8 cellular contexts compared by ENCODE assay signal in the genomic region with DNA sequence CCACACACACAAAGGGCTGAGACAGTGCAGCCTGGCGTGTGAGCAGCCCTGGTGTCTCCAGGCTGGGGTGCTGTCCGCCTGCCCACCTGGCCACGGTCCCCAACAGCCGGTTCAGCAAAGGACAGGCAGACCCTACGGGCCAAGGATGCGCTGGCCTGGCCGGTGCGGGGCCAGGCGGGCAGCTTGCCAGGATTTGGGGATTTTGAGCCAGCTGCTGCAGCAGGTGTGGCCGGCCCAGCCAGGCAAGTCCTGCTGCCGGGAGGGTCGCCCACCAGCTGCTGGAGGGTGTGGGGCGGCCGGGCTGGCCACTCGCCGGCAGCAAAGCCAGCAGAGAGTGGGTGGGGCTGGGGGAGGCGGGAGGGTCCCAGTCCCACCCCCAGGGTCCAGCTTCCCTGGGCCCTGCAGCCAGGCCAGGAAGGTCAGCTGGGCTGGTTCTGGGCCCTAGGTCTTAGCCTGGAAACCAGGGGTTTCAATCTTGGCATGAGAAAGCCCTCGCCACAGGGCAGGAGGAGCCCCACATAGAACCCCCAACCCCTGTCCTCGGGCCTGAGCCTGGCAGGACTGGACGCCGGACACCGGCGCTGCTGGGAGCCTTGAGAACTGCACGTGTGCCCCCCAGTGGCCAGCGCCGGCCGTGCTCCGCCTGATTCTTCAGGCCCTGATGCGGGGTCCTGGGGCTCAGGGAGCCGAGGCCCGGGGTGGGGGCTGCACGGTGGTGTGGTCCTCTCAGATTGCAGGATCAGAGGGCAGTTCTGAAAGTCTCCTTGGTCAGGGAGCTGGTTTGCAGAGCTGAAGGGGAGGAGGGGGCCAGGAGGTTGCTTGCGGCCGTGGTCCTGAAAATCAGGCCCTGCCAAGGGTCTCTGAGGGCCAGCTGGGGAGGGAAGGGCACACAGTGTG. TPM values are rescaled to one million over a fixed set of nuclear protein-coding genes. Genes with fewer than 3 reads are reported as not detected.
DNase-seq lines count a peak whose midpoint lies in the region; ATAC-seq, FAIRE-seq and TF ChIP-seq lines count a peak whose summit lies in the region.

No MANE protein-coding gene starts in this region.

- POLR2A ChIA-PET in PC-9 (lab: Charles Lee; ENCODE audit: unreplicated experiment), result no interaction called here
- POLR2A ChIA-PET in K562 (lab: Yijun Ruan, JAX), result no interaction called here

- no peaks in the 10 kb centered on the region for H3K9me1 ChIP-seq in K562 (ENCODE audit: control insufficient read depth, insufficient read depth, low read length)

- no peak for TF ChIP-seq EP300 in K562 (IDR thresholded peaks at IDR 0.05; ENCODE audit: low read length)

- H3K36me3 ChIP-seq in PC-9 (ENCODE audit: low read depth), result no peaks in the 10 kb centered on the region
- H3K36me3 ChIP-seq in K562 (ENCODE audit: control insufficient read depth, insufficient read depth, low read length), result no peaks in the 10 kb centered on the region

- H3K27me3 ChIP-seq in PC-9 (ENCODE audit: insufficient read depth, low read depth) (peaks cover 54% of the 10 kb centered on the region), K562 (ENCODE audit: control insufficient read depth in 2 of 2, insufficient read depth in 2 of 2, low read length in 2 of 2) (peaks cover 11 to 24% of the 10 kb centered on the region in 2 experiments; a peak in 3 of 5 replicates)

- TF ChIP-seq CTCF in PC-9 (conservative IDR thresholded peaks at IDR 0.05) (peak; percentile 90), K562 (IDR thresholded peaks at IDR 0.05 in 2 of 3, conservative IDR thresholded peaks at IDR 0.05 in 1 of 3; ENCODE audit: insufficient read depth in 2 of 3, low read depth in 1 of 3, low read length in 3 of 3) (peak; percentile 74 to 81 (median 77))

- no peak overlapping the region for H3K4me3 ChIP-seq in PC-9
- no peak overlapping the region for H3K4me3 ChIP-seq in K562

- H3K9me2 ChIP-seq in PC-9 (ENCODE audit: insufficient read depth), result no peaks in the 10 kb centered on the region

- intact Hi-C loops in PC-9 (cut with micrococcal nuclease; ENCODE audit: unreplicated experiment) (loop anchor here (2.0 to 5.0 kb wide), 3 partner anchors 163 to 342 kb away; no protein-coding TSS in a partner anchor), K562 (cut with micrococcal nuclease) (loop anchor here (2.0 kb wide), 1 partner anchor 242 kb away; no protein-coding TSS in a partner anchor)

- in situ Hi-C loops in K562 (cut with MboI), result loop anchor here (10.0 kb wide), 1 partner anchor 340 kb away; the partner anchor contains the start of gene METRN

- no peaks in the 10 kb centered on the region for H3K4me1 ChIP-seq in PC-9 (replicated peaks; ENCODE audit: insufficient read depth)
- H3K4me1 ChIP-seq in K562 (replicated peaks in 1 of 2; ENCODE audit: control insufficient read depth in 2 of 2, insufficient read depth in 2 of 2, low read length in 2 of 2), result peaks cover 0 to 35% of the 10 kb centered on the region in 2 experiments; a peak in 2 of 5 replicates

- peak; percentile 32 for FAIRE-seq in K562 (lab: Jason Lieb, UNC)

- peak; percentile 24 to 37 for ATAC-seq in activated CD4-positive, CD25-positive, alpha-beta regulatory T cell treated with anti-CD3 and anti-CD28 coated beads, Interleukin-2, amount 50 U/mL, for 24 hours
- ATAC-seq in K562 (peak; percentile 93), HG03039 (IDR thresholded peaks at IDR 0.05; ENCODE audit: unreplicated experiment) (no peak), HG02571 (IDR thresholded peaks at IDR 0.05; ENCODE audit: unreplicated experiment) (no peak)

- no peak overlapping the region for H3K9ac ChIP-seq in K562 (ENCODE audit: insufficient read depth in 1 of 2, low read depth in 2 of 2, low read length in 2 of 2)

- 2% methylated on average over 30 of the region's 34 CpGs for WGBS in K562 (ENCODE audit: insufficient coverage, low coverage, missing lambda C conversion rate)

- DNase-seq in activated CD4-positive, CD25-positive, alpha-beta regulatory T cell (lab: John Stamatoyannopoulos, UW), result no peak
- DNase-seq in PC-9, result peak in 1 of 2 experiments; percentile 69
- peak; percentile 64 to 75 (median 67) for DNase-seq in K562 (ENCODE audit: extremely low read depth in 1 of 4, low spot score in 3 of 4)
- DNase-seq in inferior parietal cortex (ENCODE audit: extremely low spot score), result peak; percentile 69
- peak; percentile 41 for DNase-seq in stimulated activated CD4-positive, alpha-beta T cell treated with anti-CD3 and anti-CD28 coated beads, Interleukin-4, amount 100 ng/mL, for 24 hours

- H2AFZ ChIP-seq in PC-9, result no peak overlapping the region
- no peak overlapping the region for H2AFZ ChIP-seq in K562 (ENCODE audit: low read depth, low read length)

- no peaks in the 10 kb centered on the region for H4K20me1 ChIP-seq in PC-9 (ENCODE audit: insufficient read depth)
- H4K20me1 ChIP-seq in K562 (replicated peaks; ENCODE audit: control insufficient read depth, insufficient read depth, low read length), result no peaks in the 10 kb centered on the region

- H3K27ac ChIP-seq in PC-9, result no peak overlapping the region
- no peak overlapping the region for H3K27ac ChIP-seq in K562 (ENCODE audit: extremely low read depth, low read depth, low read length)

- BruUV-seq in PC-9 (replicated peaks; lab: Mats Ljungman, UMichigan) (no TSS peak), K562 (replicated peaks; lab: Mats Ljungman, UMichigan) (no TSS peak)

- peak; percentile 52 to 79 for TF ChIP-seq RAD21 in K562 (CRISPR knock-in tag; conservative IDR thresholded peaks at IDR 0.05 in 1 of 2, IDR thresholded peaks at IDR 0.05 in 1 of 2)

- no peaks in the 10 kb centered on the region; the same call in 1 of the 2 replicates for H3K9me3 ChIP-seq in PC-9 (ENCODE audit: insufficient read depth, low read depth)
- no peaks in the 10 kb centered on the region for H3K9me3 ChIP-seq in K562 (replicated peaks; ENCODE audit: control insufficient read depth, insufficient read depth, low read depth, low read length)

- TF ChIP-seq POLR2A in K562 (conservative IDR thresholded peaks at IDR 0.05), result no peak

- H3K4me2 ChIP-seq in PC-9, result no peak overlapping the region
- no peak overlapping the region for H3K4me2 ChIP-seq in K562 (ENCODE audit: insufficient read depth, low read length)

- no peaks in the 10 kb centered on the region for H3K79me2 ChIP-seq in PC-9 (ENCODE audit: low read depth)
- H3K79me2 ChIP-seq in K562 (ENCODE audit: control insufficient read depth, insufficient read depth, low read length), result no peaks in the 10 kb centered on the region

- CTCF ChIA-PET in PC-9 (lab: Charles Lee) (no interaction called here), K562 (lab: Yijun Ruan, JAX; ENCODE audit: low intra/inter-chr PET ratio) (interaction anchor here (0.7 to 2.1 kb wide), 2 partner anchors 241 to 344 kb away, joined by 6 to 12 read pairs; no protein-coding TSS in a partner anchor)

- H3F3A ChIP-seq in PC-9 (ENCODE audit: insufficient read depth, low read depth), result no peaks in the 10 kb centered on the region

TF ChIP-seq in K562, 482 proteins besides CTCF, POLR2A, EP300 and RAD21 (continues in another document):
- TF ChIP-seq, protein P1, sequence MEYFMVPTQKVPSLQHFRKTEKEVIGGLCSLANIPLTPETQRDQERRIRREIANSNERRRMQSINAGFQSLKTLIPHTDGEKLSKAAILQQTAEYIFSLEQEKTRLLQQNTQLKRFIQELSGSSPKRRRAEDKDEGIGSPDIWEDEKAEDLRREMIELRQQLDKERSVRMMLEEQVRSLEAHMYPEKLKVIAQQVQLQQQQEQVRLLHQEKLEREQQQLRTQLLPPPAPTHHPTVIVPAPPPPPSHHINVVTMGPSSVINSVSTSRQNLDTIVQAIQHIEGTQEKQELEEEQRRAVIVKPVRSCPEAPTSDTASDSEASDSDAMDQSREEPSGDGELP (CRISPR knock-in tag; IDR thresholded peaks at IDR 0.05; ENCODE audit: borderline replicate concordance), result 0 out of 2 replicates have a peak, but pooled peaks have one; percentile 35
- TF ChIP-seq STAG1 (CRISPR knock-in tag; IDR thresholded peaks at IDR 0.05; ENCODE audit: borderline replicate concordance), result peak; percentile 84; the same call in 1 of the 2 replicates
- no peak for TF ChIP-seq MCM7 (IDR thresholded peaks at IDR 0.05)

RNA-seq across cellular contexts. Expression of gene SSTR5, which starts 17.6 kb away (rescaled TPM):
- total RNA-seq in PC-9 (2021) (not detected in 2 replicates), K562 (2014; rRNA removed) (not detected in 2 replicates), K562 (2014; rRNA removed; fragmentation: Illumina TruSeq; extraction: Trizol) (not detected in 2 replicates), K562 (2015; rRNA removed; fragmentation: Illumina TruSeq; extraction: Trizol) (not detected in 2 replicates), K562 (2021) (not detected in 2 replicates)
- total RNA-seq in K562 (2011; cell fraction: chromatin; rRNA removed; ENCODE audit: low replicate concordance), result not detected in 2 replicates
- total RNA-seq in K562 (2011; cell fraction: nucleolus; rRNA removed), result not detected in 2 replicates
- total RNA-seq in K562 (2011; cell fraction: nucleoplasm; rRNA removed), result not detected in 2 replicates
- polyA plus RNA-seq in K562 (2011; rRNA removed) (not detected in 2 replicates), K562 (2014; fragmentation: Illumina TruSeq; extraction: Trizol) (not detected in 2 replicates), K562 (2014; fragmentation: Nextera tagmentation; extraction: Ambion mirVana) (not detected), K562 (2014; rRNA removed) (not detected in 2 replicates)
- polyA plus RNA-seq in K562 (2011; cell fraction: cytosol; rRNA removed), result not detected in 2 replicates
- not detected in 2 replicates for polyA plus RNA-seq in K562 (2011; cell fraction: nucleus; rRNA removed)
- polyA plus RNA-seq in K562 (2012), result not detected in 2 replicates
- polyA minus RNA-seq in K562 (2011; rRNA and poly(A)+ RNA removed), result not detected in 2 replicates
- not detected in 2 replicates for polyA minus RNA-seq in K562 (2011; cell fraction: cytosol; rRNA and poly(A)+ RNA removed)
- not detected in 2 replicates for polyA minus RNA-seq in K562 (2011; cell fraction: nucleus; rRNA and poly(A)+ RNA removed)

RNA-seq across cellular contexts. Expression of gene C1QTNF8, which starts 41.1 kb away (rescaled TPM):
- total RNA-seq in PC-9 (2021) (not detected in 2 replicates), K562 (2014; rRNA removed) (not detected in 2 replicates), K562 (2014; rRNA removed; fragmentation: Illumina TruSeq; extraction: Trizol) (not detected in 2 replicates), K562 (2015; rRNA removed; fragmentation: Illumina TruSeq; extraction: Trizol) (not detected in 2 replicates), K562 (2021) (not detected in 2 replicates)
- total RNA-seq in K562 (2011; cell fraction: chromatin; rRNA removed; ENCODE audit: low replicate concordance), result not detected in 2 replicates
- not detected in 2 replicates for total RNA-seq in K562 (2011; cell fraction: nucleolus; rRNA removed)
- total RNA-seq in K562 (2011; cell fraction: nucleoplasm; rRNA removed), result not detected in 2 replicates
- polyA plus RNA-seq in K562 (2011; rRNA removed) (not detected in 2 replicates), K562 (2014; fragmentation: Illumina TruSeq; extraction: Trizol) (not detected in 2 replicates), K562 (2014; fragmentation: Nextera tagmentation; extraction: Ambion mirVana) (not detected), K562 (2014; rRNA removed) (not detected in 2 replicates)
- not detected in 2 replicates for polyA plus RNA-seq in K562 (2011; cell fraction: cytosol; rRNA removed)
- polyA plus RNA-seq in K562 (2011; cell fraction: nucleus; rRNA removed), result not detected in 2 replicates
- polyA plus RNA-seq in K562 (2012), result not detected in 2 replicates
- polyA minus RNA-seq in K562 (2011; rRNA and poly(A)+ RNA removed), result not detected in 2 replicates
- polyA minus RNA-seq in K562 (2011; cell fraction: cytosol; rRNA and poly(A)+ RNA removed), result not detected in 2 replicates
- not detected in 2 replicates for polyA minus RNA-seq in K562 (2011; cell fraction: nucleus; rRNA and poly(A)+ RNA removed)

Comparison
In these comparisons a context has a peak if more than half of its experiments do, and no peak if none do; other contexts are left out.
1. ATAC-seq: peak in activated CD4-positive, CD25-positive, alpha-beta regulatory T cell treated with anti-CD3 and anti-CD28 coated beads, Interleukin-2, amount 50 U/mL, for 24 hours (2 of 2) and K562 (single experiment); none in HG03039 (single experiment) and HG02571 (single experiment).
2. DNase-seq: peak in K562 (4 of 4), inferior parietal cortex (single experiment) and stimulated activated CD4-positive, alpha-beta T cell treated with anti-CD3 and anti-CD28 coated beads, Interleukin-4, amount 100 ng/mL, for 24 hours (single experiment); none in activated CD4-positive, CD25-positive, alpha-beta regulatory T cell (0 of 4).